Comparison of ENCODE assay signal across 8 cellular contexts in genomic region chr6:128112494-128112893, GRCh38.
A peak's percentile ranks its signal among the peaks of the same experiment; 100 is the strongest.
DNase-seq lines count a peak whose midpoint lies in the region; ATAC-seq and TF ChIP-seq lines count a peak whose summit lies in the region.

No MANE protein-coding gene starts in this region.

- H3K4me1 ChIP-seq in left ventricle myocardium inferior: peaks cover 65% of the 10 kb centered on the region

- H3K27ac ChIP-seq in left ventricle myocardium inferior (replicated peaks): peak overlapping the region; percentile 60

- H3K4me1 Mint-ChIP-seq in activated T-cell treated with anti-CD3 and anti-CD28 coated beads, Interleukin-2, amount 50 U/mL, for 72 hours (ENCODE audit: low read depth): peaks cover 18% of the 10 kb centered on the region
- peaks cover 13% of the 10 kb centered on the region for H3K4me1 Mint-ChIP-seq in type B pancreatic cell (ENCODE audit: unreplicated experiment)

- H3K27me3 Mint-ChIP-seq in activated T-cell treated with anti-CD3 and anti-CD28 coated beads, Interleukin-2, amount 50 U/mL, for 72 hours (ENCODE audit: low read depth): no peaks in the 10 kb centered on the region
- H3K27me3 Mint-ChIP-seq in type B pancreatic cell: no peaks in the 10 kb centered on the region

- H3K9me3 Mint-ChIP-seq in activated T-cell treated with anti-CD3 and anti-CD28 coated beads, Interleukin-2, amount 50 U/mL, for 72 hours: peaks cover 2 to 3% of the 10 kb centered on the region in 2 donors
- peaks cover 4% of the 10 kb centered on the region for H3K9me3 Mint-ChIP-seq in type B pancreatic cell

- peaks cover 1 to 5% of the 10 kb centered on the region in 2 donors for H3K36me3 Mint-ChIP-seq in activated T-cell treated with anti-CD3 and anti-CD28 coated beads, Interleukin-2, amount 50 U/mL, for 72 hours (ENCODE audit: insufficient read depth in 2 of 2)
- peaks cover 8% of the 10 kb centered on the region for H3K36me3 Mint-ChIP-seq in type B pancreatic cell

- DNase-seq in activated T-cell treated with anti-CD3 and anti-CD28 coated beads, Interleukin-2, amount 50 U/mL, for 72 hours: no peak
- no peak for DNase-seq in activated T-cell treated with anti-CD3 and anti-CD28 coated beads, Interleukin-2, amount 50 U/mL, for 1 hour
- DNase-seq in NCI-H748 (lab: John Stamatoyannopoulos, UW; ENCODE audit: unreplicated experiment) (peak; percentile 34), left ventricle myocardium inferior (no peak), type B pancreatic cell (ENCODE audit: extremely low spot score, unreplicated experiment) (no peak), NCI-H146 (lab: John Stamatoyannopoulos, UW) (no peak), kidney glomerular epithelial cell (lab: John Stamatoyannopoulos, UW) (no peak), CD1c-positive myeloid dendritic cell (ENCODE audit: extremely low spot score) (no peak)

- peak overlapping the region; percentile 96 for H3K27ac Mint-ChIP-seq in activated T-cell treated with anti-CD3 and anti-CD28 coated beads, Interleukin-2, amount 50 U/mL, for 72 hours
- no peak overlapping the region for H3K27ac Mint-ChIP-seq in type B pancreatic cell

- no peaks in the 10 kb centered on the region for H3K27me3 ChIP-seq in left ventricle myocardium inferior (ENCODE audit: low read depth)

- peak overlapping the region; percentile 77 to 81 for H3K4me3 Mint-ChIP-seq in activated T-cell treated with anti-CD3 and anti-CD28 coated beads, Interleukin-2, amount 50 U/mL, for 72 hours
- peak overlapping the region; percentile 3 for H3K4me3 Mint-ChIP-seq in type B pancreatic cell

- H3K4me3 ChIP-seq in left ventricle myocardium inferior: peak overlapping the region; percentile 54

- intact Hi-C loops in left ventricle myocardium inferior (cut with micrococcal nuclease): no loop called here

- no peaks in the 10 kb centered on the region for H3K9me3 ChIP-seq in left ventricle myocardium inferior (replicated peaks)

- TF ChIP-seq CTCF in left ventricle myocardium inferior (IDR thresholded peaks at IDR 0.05; ENCODE audit: borderline replicate concordance) (no peak), type B pancreatic cell (conservative IDR thresholded peaks at IDR 0.05) (no peak)

- ATAC-seq in activated T-cell treated with anti-CD3 and anti-CD28 coated beads, Interleukin-2, amount 50 U/mL, for 72 hours (replicated peaks in 1 of 2): peak; percentile 37 to 38

- no peaks in the 10 kb centered on the region for H3K36me3 ChIP-seq in left ventricle myocardium inferior
